Comparison of ENCODE assay signal across 8 cellular contexts in genomic region chr19:10315335-10316214, GRCh38. TPM values are rescaled to one million over a fixed set of nuclear protein-coding genes. Genes with fewer than 3 reads are reported as not detected.
DNase-seq lines count a peak whose midpoint lies in the region; ATAC-seq and TF ChIP-seq lines count a peak whose summit lies in the region.

FDX2 (minus strand) TSS chr19:10316015; CDS start chr19:10315996, 19 bp downstream.

- peaks cover 19% of the 10 kb centered on the region for H3K4me1 Mint-ChIP-seq in activated CD4-positive, alpha-beta T cell treated with anti-CD3 and anti-CD28 coated beads, Interleukin-2, amount 10 ng/mL, durations not matched to agents 7 days and 5 days

- peaks cover 0 to 51% of the 10 kb centered on the region in 2 donors for H3K36me3 ChIP-seq in left lung

- TF ChIP-seq CTCF in GM12875 (IDR thresholded peaks at IDR 0.05; ENCODE audit: borderline replicate concordance, insufficient read depth, low read depth, low read length), result no peak
- no peak for TF ChIP-seq CTCF in left lung (IDR thresholded peaks at IDR 0.05)

- POLR2A ChIA-PET in activated CD4-positive, alpha-beta T cell treated with anti-CD3 and anti-CD28 coated beads, Interleukin-2, amount 10 ng/mL, durations not matched to agents 7 days and 5 days (lab: Charles Lee), result interaction anchor here (0.6 kb wide), 1 partner anchor 16 kb away, joined by 3 read pairs; no protein-coding TSS in a partner anchor

- H3K4me3 ChIP-seq in GM12875 (ENCODE audit: low read depth, low read length) (peak within 1 kb of the TSS; percentile 98), left lung (peak within 1 kb of the TSS; percentile 92 to 94)

- H3K9me3 Mint-ChIP-seq in activated CD4-positive, alpha-beta T cell treated with anti-CD3 and anti-CD28 coated beads, Interleukin-2, amount 10 ng/mL, durations not matched to agents 7 days and 5 days, result no peaks in the 10 kb centered on the region

- H3K4me1 ChIP-seq in left lung, result peaks cover 4 to 19% of the 10 kb centered on the region in 2 donors

- no peaks in the 10 kb centered on the region for H3K27me3 ChIP-seq in left lung

- no peaks in the 10 kb centered on the region for H3K9me3 ChIP-seq in left lung

- peak; percentile 71 for ATAC-seq in HG03280 (IDR thresholded peaks at IDR 0.05; ENCODE audit: unreplicated experiment)
- peak; percentile 92 for ATAC-seq in left lung
- no peak for ATAC-seq in GM21619 (IDR thresholded peaks at IDR 0.05; ENCODE audit: unreplicated experiment)

- CTCF ChIA-PET in activated CD4-positive, alpha-beta T cell treated with anti-CD3 and anti-CD28 coated beads, Interleukin-2, amount 10 ng/mL, durations not matched to agents 7 days and 5 days (lab: Charles Lee), result interaction anchor here (0.7 to 1.2 kb wide), 3 partner anchors 9 to 46 kb away, joined by 3 read pairs; no protein-coding TSS in a partner anchor

- H3K36me3 Mint-ChIP-seq in activated CD4-positive, alpha-beta T cell treated with anti-CD3 and anti-CD28 coated beads, Interleukin-2, amount 10 ng/mL, durations not matched to agents 7 days and 5 days (ENCODE audit: low read depth), result peaks cover 15% of the 10 kb centered on the region

- peak within 1 kb of the TSS; percentile 73 for H3K27ac Mint-ChIP-seq in activated CD4-positive, alpha-beta T cell treated with anti-CD3 and anti-CD28 coated beads, Interleukin-2, amount 10 ng/mL, durations not matched to agents 7 days and 5 days

- no peaks in the 10 kb centered on the region for H3K27me3 Mint-ChIP-seq in activated CD4-positive, alpha-beta T cell treated with anti-CD3 and anti-CD28 coated beads, Interleukin-2, amount 10 ng/mL, durations not matched to agents 7 days and 5 days

- H3K4me3 Mint-ChIP-seq in activated CD4-positive, alpha-beta T cell treated with anti-CD3 and anti-CD28 coated beads, Interleukin-2, amount 10 ng/mL, durations not matched to agents 7 days and 5 days, result peak within 1 kb of the TSS; percentile 80

- peak within 1 kb of the TSS; percentile 13 to 63 for H3K27ac ChIP-seq in left lung

- intact Hi-C loops in left lung (cut with DNase I), result no loop called here

- DNase-seq in NCI-H526 (lab: John Stamatoyannopoulos, UW) (peak; percentile 60 to 91), dedifferentiated amniotic fluid mesenchymal stem cell (ENCODE audit: extremely low spot score) (peak; percentile 68), left lung (peak; percentile 89 to 97)
- DNase-seq in activated CD4-positive, alpha-beta T cell treated with anti-CD3 and anti-CD28 coated beads, Interleukin-2, amount 10 ng/mL, durations not matched to agents 7 days and 5 days, result peak; percentile 92
- peak; percentile 95 for DNase-seq in stimulated activated CD4-positive, alpha-beta T cell treated with anti-CD3 and anti-CD28 coated beads, Interleukin-2, amount 100 ng/mL, for 24 hours

RNA-seq across cellular contexts. Expression of gene FDX2, which starts in this region (rescaled TPM):
- 1 to 10 TPM; 5.5 to 9.0 TPM for total RNA-seq in activated CD4-positive, alpha-beta T cell treated with anti-CD3 and anti-CD28 coated beads, Interleukin-2, amount 10 ng/mL, durations not matched to agents 7 days and 5 days
- total RNA-seq in left lung, result 10 to 100 TPM; 19.8 to 25.4 TPM
